Comparison of ENCODE assay signal across 1 cellular context in the genomic region with DNA sequence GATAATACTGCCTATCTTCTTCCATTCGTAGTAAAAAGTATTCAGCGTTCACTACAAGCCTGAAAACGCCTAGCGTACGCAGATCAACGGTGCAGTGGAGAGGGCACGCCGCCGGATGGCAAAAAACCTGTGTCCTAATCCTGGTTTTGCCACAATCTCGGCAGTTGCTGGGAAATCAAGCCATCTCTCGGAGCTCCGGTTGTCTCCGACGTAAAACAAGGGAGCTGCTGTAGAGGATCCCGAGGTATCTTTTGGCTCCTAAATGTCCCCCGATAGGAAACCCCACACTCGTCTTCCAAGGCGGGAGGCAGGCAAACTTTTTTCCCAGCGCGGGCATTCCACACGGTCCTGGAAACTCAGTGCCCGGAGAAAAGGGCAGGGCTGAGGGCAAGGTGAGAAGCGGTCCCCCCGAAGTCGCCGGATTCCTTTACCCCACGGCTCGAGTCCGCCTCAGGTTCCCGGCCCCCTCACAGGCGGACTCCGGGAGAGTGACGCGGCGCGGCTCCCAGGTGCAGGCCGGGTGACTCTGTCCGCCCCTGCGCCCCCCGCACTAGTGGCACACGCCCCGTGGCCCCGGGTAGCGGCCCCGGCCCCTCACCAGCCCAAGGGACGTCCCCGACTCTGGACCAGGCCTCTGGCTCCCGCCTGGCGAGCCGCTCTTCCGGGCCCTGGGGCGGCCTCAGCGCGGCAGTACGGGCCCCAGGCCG.
A peak's percentile ranks its signal among the peaks of the same experiment; 100 is the strongest.
TF ChIP-seq lines count a peak whose summit lies in the region.

No MANE protein-coding gene starts in this region.

TF ChIP-seq in HepG2, 621 proteins besides CTCF, POLR2A, EP300 and RAD21 (continued from another document and continues in another):
- TF ChIP-seq TEF (CRISPR knock-in tag; IDR thresholded peaks at IDR 0.05) (0 out of 2 replicates have a peak, but pooled peaks have one; percentile 6), ZNF567 (CRISPR knock-in tag; IDR thresholded peaks at IDR 0.05; ENCODE audit: borderline replicate concordance) (no peak), STAT5B (CRISPR knock-in tag; IDR thresholded peaks at IDR 0.05) (no peak), WIZ (CRISPR knock-in tag; IDR thresholded peaks at IDR 0.05) (peak; percentile 54; the same call in 1 of the 2 replicates), PATZ1 (CRISPR knock-in tag; IDR thresholded peaks at IDR 0.05) (0 out of 2 replicates have a peak, but pooled peaks have one; percentile 12), ZNF343 (CRISPR knock-in tag; IDR thresholded peaks at IDR 0.05) (no peak), PRPF4 (IDR thresholded peaks at IDR 0.05; ENCODE audit: low read depth, low read length, poor library complexity, severe bottlenecking) (no peak), AKAP8 (CRISPR knock-in tag; IDR thresholded peaks at IDR 0.05) (no peak), ARNT2 (CRISPR knock-in tag; IDR thresholded peaks at IDR 0.05; ENCODE audit: low read depth) (no peak), ZNF224 (CRISPR knock-in tag; IDR thresholded peaks at IDR 0.05) (peak; percentile 15; the same call in 1 of the 2 replicates), SKI (IDR thresholded peaks at IDR 0.05; ENCODE audit: partially characterized antibody) (no peak), ZNF451 (CRISPR knock-in tag; IDR thresholded peaks at IDR 0.05) (no peak), HOXA5 (CRISPR knock-in tag; IDR thresholded peaks at IDR 0.05) (0 out of 2 replicates have a peak, but pooled peaks have one; percentile 19), ZFP62 (CRISPR knock-in tag; IDR thresholded peaks at IDR 0.05) (no peak), ZNF577 (CRISPR knock-in tag; IDR thresholded peaks at IDR 0.05; ENCODE audit: borderline replicate concordance, low read depth) (no peak), PHF20 (CRISPR knock-in tag; IDR thresholded peaks at IDR 0.05) (no peak), MIXL1 (CRISPR knock-in tag; IDR thresholded peaks at IDR 0.05) (no peak), NFAT5 (CRISPR knock-in tag; IDR thresholded peaks at IDR 0.05) (no peak), FOXC1 (CRISPR knock-in tag; IDR thresholded peaks at IDR 0.05; ENCODE audit: borderline replicate concordance) (no peak), SMAD1 (CRISPR knock-in tag; IDR thresholded peaks at IDR 0.05; ENCODE audit: borderline replicate concordance, low read depth) (no peak), PITX1 (CRISPR knock-in tag; IDR thresholded peaks at IDR 0.05) (no peak), CC2D1A (CRISPR knock-in tag; IDR thresholded peaks at IDR 0.05) (no peak), KLF12 (CRISPR knock-in tag; IDR thresholded peaks at IDR 0.05; ENCODE audit: borderline replicate concordance) (no peak), ZFP36L1 (CRISPR knock-in tag; IDR thresholded peaks at IDR 0.05) (no peak), STAG1 (CRISPR knock-in tag; IDR thresholded peaks at IDR 0.05) (no peak), ZNF446 (CRISPR knock-in tag; IDR thresholded peaks at IDR 0.05) (no peak), DPF2 (CRISPR knock-in tag; IDR thresholded peaks at IDR 0.05; ENCODE audit: borderline replicate concordance, low read depth) (no peak), ATF1 (CRISPR knock-in tag; IDR thresholded peaks at IDR 0.05) (no peak), NFYB (CRISPR knock-in tag; IDR thresholded peaks at IDR 0.05) (no peak), ZFYVE20 (CRISPR knock-in tag; IDR thresholded peaks at IDR 0.05; ENCODE audit: borderline replicate concordance, low read depth) (no peak), HDAC1 (CRISPR knock-in tag; IDR thresholded peaks at IDR 0.05) (peak; percentile 57; the same call in 1 of the 2 replicates), RFX1 (IDR thresholded peaks at IDR 0.05) (no peak), MYC (CRISPR knock-in tag; IDR thresholded peaks at IDR 0.05; ENCODE audit: borderline replicate concordance) (no peak), TCF12 (IDR thresholded peaks at IDR 0.05) (no peak), TCF12 (CRISPR knock-in tag; IDR thresholded peaks at IDR 0.05) (no peak), IRF1 (CRISPR knock-in tag; IDR thresholded peaks at IDR 0.05; ENCODE audit: low read depth) (no peak), FOXJ3 (CRISPR knock-in tag; IDR thresholded peaks at IDR 0.05; ENCODE audit: borderline replicate concordance) (no peak), TBL1XR1 (IDR thresholded peaks at IDR 0.05; ENCODE audit: borderline replicate concordance, low read length, partially characterized antibody) (no peak), NCOA1 (CRISPR knock-in tag; IDR thresholded peaks at IDR 0.05) (no peak), ZNF543 (CRISPR knock-in tag; IDR thresholded peaks at IDR 0.05) (0 out of 2 replicates have a peak, but pooled peaks have one; percentile 66), HOMEZ (CRISPR knock-in tag; IDR thresholded peaks at IDR 0.05; ENCODE audit: low read depth) (no peak)
- TF ChIP-seq, protein P1, sequence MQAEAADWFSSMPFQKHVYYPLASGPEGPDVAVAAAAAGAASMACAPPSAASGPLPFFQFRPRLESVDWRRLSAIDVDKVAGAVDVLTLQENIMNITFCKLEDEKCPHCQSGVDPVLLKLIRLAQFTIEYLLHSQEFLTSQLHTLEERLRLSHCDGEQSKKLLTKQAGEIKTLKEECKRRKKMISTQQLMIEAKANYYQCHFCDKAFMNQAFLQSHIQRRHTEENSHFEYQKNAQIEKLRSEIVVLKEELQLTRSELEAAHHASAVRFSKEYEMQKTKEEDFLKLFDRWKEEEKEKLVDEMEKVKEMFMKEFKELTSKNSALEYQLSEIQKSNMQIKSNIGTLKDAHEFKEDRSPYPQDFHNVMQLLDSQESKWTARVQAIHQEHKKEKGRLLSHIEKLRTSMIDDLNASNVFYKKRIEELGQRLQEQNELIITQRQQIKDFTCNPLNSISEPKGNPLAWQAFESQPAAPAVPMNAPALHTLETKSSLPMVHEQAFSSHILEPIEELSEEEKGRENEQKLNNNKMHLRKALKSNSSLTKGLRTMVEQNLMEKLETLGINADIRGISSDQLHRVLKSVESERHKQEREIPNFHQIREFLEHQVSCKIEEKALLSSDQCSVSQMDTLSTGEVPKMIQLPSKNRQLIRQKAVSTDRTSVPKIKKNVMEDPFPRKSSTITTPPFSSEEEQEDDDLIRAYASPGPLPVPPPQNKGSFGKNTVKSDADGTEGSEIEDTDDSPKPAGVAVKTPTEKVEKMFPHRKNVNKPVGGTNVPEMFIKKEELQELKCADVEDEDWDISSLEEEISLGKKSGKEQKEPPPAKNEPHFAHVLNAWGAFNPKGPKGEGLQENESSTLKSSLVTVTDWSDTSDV (CRISPR knock-in tag; IDR thresholded peaks at IDR 0.05): peak; percentile 89
- TF ChIP-seq, protein P2, sequence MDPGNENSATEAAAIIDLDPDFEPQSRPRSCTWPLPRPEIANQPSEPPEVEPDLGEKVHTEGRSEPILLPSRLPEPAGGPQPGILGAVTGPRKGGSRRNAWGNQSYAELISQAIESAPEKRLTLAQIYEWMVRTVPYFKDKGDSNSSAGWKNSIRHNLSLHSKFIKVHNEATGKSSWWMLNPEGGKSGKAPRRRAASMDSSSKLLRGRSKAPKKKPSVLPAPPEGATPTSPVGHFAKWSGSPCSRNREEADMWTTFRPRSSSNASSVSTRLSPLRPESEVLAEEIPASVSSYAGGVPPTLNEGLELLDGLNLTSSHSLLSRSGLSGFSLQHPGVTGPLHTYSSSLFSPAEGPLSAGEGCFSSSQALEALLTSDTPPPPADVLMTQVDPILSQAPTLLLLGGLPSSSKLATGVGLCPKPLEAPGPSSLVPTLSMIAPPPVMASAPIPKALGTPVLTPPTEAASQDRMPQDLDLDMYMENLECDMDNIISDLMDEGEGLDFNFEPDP (CRISPR knock-in tag; conservative IDR thresholded peaks at IDR 0.05): 0 out of 2 replicates have a peak, but pooled peaks have one; percentile 8
